ENCODE assay signal across 8 cellular contexts in the genomic region with DNA sequence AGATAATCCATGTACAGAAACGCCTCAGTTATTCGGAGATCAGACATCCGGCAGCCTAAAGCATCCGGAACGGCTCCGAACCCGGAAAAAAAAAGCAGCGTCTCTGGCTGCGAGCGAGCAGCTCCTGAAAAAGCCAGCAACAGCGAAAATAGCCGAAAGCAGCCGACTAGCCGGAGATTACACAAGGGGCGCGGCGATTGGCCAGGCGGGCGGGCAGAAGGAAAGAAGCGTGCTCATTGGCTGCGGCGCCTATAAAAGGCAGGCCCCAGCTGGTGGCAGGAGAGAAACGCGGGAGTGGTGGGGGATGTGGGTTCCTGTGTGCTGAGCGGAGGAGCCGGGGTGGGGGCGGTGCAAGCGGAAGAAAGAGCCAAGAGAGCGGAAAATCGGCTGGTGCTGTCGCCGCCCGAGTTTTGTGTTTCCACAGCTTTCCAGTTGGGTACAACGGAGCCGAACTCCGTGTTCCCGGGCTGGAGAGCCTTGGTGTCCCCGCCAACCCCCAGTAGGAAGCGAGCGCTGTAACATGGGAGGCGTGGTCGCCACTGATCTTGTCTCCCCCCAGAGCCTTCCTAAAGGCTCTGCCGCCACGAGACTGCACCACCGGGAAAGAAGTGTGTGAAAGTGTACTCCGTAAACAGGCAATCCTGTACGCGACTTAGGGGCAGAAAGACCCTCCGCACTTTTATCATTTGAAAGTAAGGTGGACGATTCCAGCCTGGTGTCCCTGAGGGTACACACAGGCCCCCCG. TPM values are rescaled to one million over a fixed set of nuclear protein-coding genes. Genes with fewer than 3 reads are reported as not detected.
DNase-seq lines count a peak whose midpoint lies in the region; ATAC-seq and TF ChIP-seq lines count a peak whose summit lies in the region.

Gene ARL15, minus strand, starts transcription at position 141 of the 745 bp plus-strand sequence.

- H3K4me2 ChIP-seq in SK-N-SH: peak within 1 kb of the TSS; percentile 90

- peak within 1 kb of the TSS; percentile 82 for H3K9ac ChIP-seq in SK-N-SH

- TF ChIP-seq CTCF in SK-N-SH (IDR thresholded peaks at IDR 0.05): no peak

- no peak for TF ChIP-seq RAD21 in SK-N-SH (IDR thresholded peaks at IDR 0.05; ENCODE audit: low read length)

- POLR2A ChIA-PET in SK-N-SH (lab: Yijun Ruan, JAX): interaction anchor here (0.6 to 0.9 kb wide), 2 partner anchors 46 to 414 kb away, joined by 3 to 4 read pairs; no protein-coding TSS in a partner anchor

- H3K36me3 ChIP-seq in SK-N-SH (replicated peaks in 1 of 2; ENCODE audit: control insufficient read depth in 1 of 2, insufficient read depth in 2 of 2, low read length in 1 of 2): no peaks in the 10 kb centered on the region

- WGBS in SK-N-SH (ENCODE audit: low lambda C conversion rate): under 1% methylated on average over 45 of the region's 51 CpGs

- peak within 1 kb of the TSS; percentile 97 for H3K27ac Mint-ChIP-seq in activated naive CD4-positive, alpha-beta T cell treated with anti-CD3 and anti-CD28 coated beads, Interleukin-2, amount 50 U/mL, for 24 hours

- H3K27ac ChIP-seq in SK-N-SH (ENCODE audit: low read depth in 2 of 2, low read length in 1 of 2) (peak within 1 kb of the TSS; percentile 80 to 87), temporal lobe (ENCODE audit: low read depth, low read length) (peak within 1 kb of the TSS; percentile 69)

- peaks cover 40% of the 10 kb centered on the region for H3K79me2 ChIP-seq in SK-N-SH (ENCODE audit: insufficient read depth)

- no peaks in the 10 kb centered on the region for H3K9me2 ChIP-seq in SK-N-SH

- H3K27me3 Mint-ChIP-seq in activated naive CD4-positive, alpha-beta T cell treated with anti-CD3 and anti-CD28 coated beads, Interleukin-2, amount 50 U/mL, for 24 hours: peaks cover 2% of the 10 kb centered on the region

- H4K20me1 ChIP-seq in SK-N-SH (ENCODE audit: insufficient read depth): no peaks in the 10 kb centered on the region

- peak within 1 kb of the TSS; percentile 96 for H3K4me3 Mint-ChIP-seq in activated naive CD4-positive, alpha-beta T cell treated with anti-CD3 and anti-CD28 coated beads, Interleukin-2, amount 50 U/mL, for 24 hours

- H3F3A ChIP-seq in SK-N-SH (replicated peaks; ENCODE audit: insufficient read depth): no peaks in the 10 kb centered on the region

- peaks cover 26% of the 10 kb centered on the region for H3K4me1 Mint-ChIP-seq in activated naive CD4-positive, alpha-beta T cell treated with anti-CD3 and anti-CD28 coated beads, Interleukin-2, amount 50 U/mL, for 24 hours

- peaks cover 3 to 12% of the 10 kb centered on the region in 2 experiments; a peak in 3 of 4 replicates for H3K4me1 ChIP-seq in SK-N-SH (ENCODE audit: control insufficient read depth in 1 of 2, insufficient read depth in 2 of 2, low read depth in 1 of 2, low read length in 1 of 2)

- H3K9me3 ChIP-seq in SK-N-SH: no peaks in the 10 kb centered on the region

- CTCF ChIA-PET in SK-N-SH (lab: Yijun Ruan, JAX): interaction anchor here (1.0 to 1.6 kb wide), 6 partner anchors 11 to 206 kb away, joined by 3 to 12 read pairs (median 4); no protein-coding TSS in a partner anchor

- DNase-seq in GM04504 (ENCODE audit: low read depth) (peak; percentile 94), NCI-H1048 (lab: John Stamatoyannopoulos, UW) (peak; percentile 93), SK-N-SH (peak; percentile 97), glomerular endothelial cell (ENCODE audit: extremely low read depth, low read depth, low spot score) (peak; percentile 68), occipital lobe (lab: John Stamatoyannopoulos, UW) (peak; percentile 97)

- ATAC-seq in HG02571 (IDR thresholded peaks at IDR 0.05; ENCODE audit: unreplicated experiment): peak; percentile 98

- H3K4me3 ChIP-seq in SK-N-SH (ENCODE audit: low read depth in 2 of 2, low read length in 1 of 2): peak within 1 kb of the TSS; percentile 65 to 98

- H3K36me3 Mint-ChIP-seq in activated naive CD4-positive, alpha-beta T cell treated with anti-CD3 and anti-CD28 coated beads, Interleukin-2, amount 50 U/mL, for 24 hours: no peaks in the 10 kb centered on the region

- H3K27me3 ChIP-seq in SK-N-SH (ENCODE audit: insufficient read depth): no peaks in the 10 kb centered on the region

- H3K9me3 Mint-ChIP-seq in activated naive CD4-positive, alpha-beta T cell treated with anti-CD3 and anti-CD28 coated beads, Interleukin-2, amount 50 U/mL, for 24 hours: no peaks in the 10 kb centered on the region

- peak in 1 of 2 experiments; percentile 59; a peak in 1 of 4 replicates for TF ChIP-seq EP300 in SK-N-SH (IDR thresholded peaks at IDR 0.05; ENCODE audit: borderline replicate concordance in 1 of 2, low read depth in 1 of 2, low read length in 1 of 2)

- peak within 1 kb of the TSS; percentile 96 for H2AFZ ChIP-seq in SK-N-SH (ENCODE audit: low read depth)

TF ChIP-seq in SK-N-SH, 30 proteins besides CTCF, POLR2A, EP300 and RAD21:
- peak; percentile 60; the same call in 1 of the 2 replicates for TF ChIP-seq MXI1 (IDR thresholded peaks at IDR 0.05; ENCODE audit: low read depth, low read length)
- peak; percentile 60 for TF ChIP-seq CHD2 (IDR thresholded peaks at IDR 0.05; ENCODE audit: low read length, partially characterized antibody)
- TF ChIP-seq MEF2A (IDR thresholded peaks at IDR 0.05; ENCODE audit: borderline replicate concordance, low read depth): no peak
- peak; percentile 48; the same call in 1 of the 2 replicates for TF ChIP-seq ELF1 (IDR thresholded peaks at IDR 0.05)
- TF ChIP-seq, protein P1, sequence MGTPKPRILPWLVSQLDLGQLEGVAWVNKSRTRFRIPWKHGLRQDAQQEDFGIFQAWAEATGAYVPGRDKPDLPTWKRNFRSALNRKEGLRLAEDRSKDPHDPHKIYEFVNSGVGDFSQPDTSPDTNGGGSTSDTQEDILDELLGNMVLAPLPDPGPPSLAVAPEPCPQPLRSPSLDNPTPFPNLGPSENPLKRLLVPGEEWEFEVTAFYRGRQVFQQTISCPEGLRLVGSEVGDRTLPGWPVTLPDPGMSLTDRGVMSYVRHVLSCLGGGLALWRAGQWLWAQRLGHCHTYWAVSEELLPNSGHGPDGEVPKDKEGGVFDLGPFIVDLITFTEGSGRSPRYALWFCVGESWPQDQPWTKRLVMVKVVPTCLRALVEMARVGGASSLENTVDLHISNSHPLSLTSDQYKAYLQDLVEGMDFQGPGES (IDR thresholded peaks at IDR 0.05; ENCODE audit: low read depth, low read length): no peak; the same call in 1 of the 2 replicates
- no peak for TF ChIP-seq NRF1 (IDR thresholded peaks at IDR 0.05; ENCODE audit: low read depth, low read length)
- 0 out of 2 replicates have a peak, but pooled peaks have one; percentile 21 for TF ChIP-seq TCF12 (IDR thresholded peaks at IDR 0.05)
- TF ChIP-seq TAF1 (IDR thresholded peaks at IDR 0.05; ENCODE audit: borderline replicate concordance, low read depth, low read length): peak; percentile 97
- peak; percentile 93; the same call in 1 of the 2 replicates for TF ChIP-seq SIN3A (IDR thresholded peaks at IDR 0.05; ENCODE audit: borderline replicate concordance, low read depth, low read length)
- peak; percentile 51; the same call in 1 of the 2 replicates for TF ChIP-seq PBX3 (IDR thresholded peaks at IDR 0.05)
- TF ChIP-seq RFX5 (IDR thresholded peaks at IDR 0.05; ENCODE audit: low read length): peak; percentile 92
- TF ChIP-seq, protein P2, sequence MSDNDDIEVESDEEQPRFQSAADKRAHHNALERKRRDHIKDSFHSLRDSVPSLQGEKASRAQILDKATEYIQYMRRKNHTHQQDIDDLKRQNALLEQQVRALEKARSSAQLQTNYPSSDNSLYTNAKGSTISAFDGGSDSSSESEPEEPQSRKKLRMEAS (IDR thresholded peaks at IDR 0.05; ENCODE audit: low read depth): peak; percentile 62; the same call in 1 of the 2 replicates
- TF ChIP-seq POLR2AphosphoS5 (IDR thresholded peaks at IDR 0.05; ENCODE audit: low read depth, low read length): peak; percentile 100
- peak; percentile 37; the same call in 1 of the 2 replicates for TF ChIP-seq GABPA (IDR thresholded peaks at IDR 0.05; ENCODE audit: low read depth)

RNA-seq across cellular contexts. Expression of gene ARL15, which starts in this region (rescaled TPM):
- polyA plus RNA-seq in SK-N-SH (2012; rRNA removed): 6.4 and 11.0 TPM in 2 replicates
- 10.4 and 10.5 TPM in 2 replicates for polyA plus RNA-seq in SK-N-SH (2012; cell fraction: cytosol; rRNA removed)
- polyA plus RNA-seq in SK-N-SH (2012; cell fraction: nucleus; rRNA removed): 6.2 and 10.4 TPM in 2 replicates
- 25.3 and 30.1 TPM in 2 replicates for total RNA-seq in glomerular endothelial cell
- total RNA-seq in occipital lobe: 125 TPM
- 96.4 TPM for total RNA-seq in temporal lobe

Comparison
In these comparisons a context has a peak if more than half of its experiments do, and no peak if none do; other contexts are left out.
1. Peak in every context shown above with its lines: DNase-seq, ATAC-seq, H3K4me3 ChIP-seq and H3K27ac ChIP-seq.